1 cellular context compared by ENCODE assay signal in genomic region chr1:197675475-197676324, GRCh38.
TF ChIP-seq lines count a peak whose summit lies in the region.

No MANE protein-coding gene starts in this region.

TF ChIP-seq in GM23338, 12 proteins besides CTCF, POLR2A, EP300 and RAD21 (continued from another document):
- TF ChIP-seq ZNF462 (CRISPR knock-in tag; IDR thresholded peaks at IDR 0.05) = no peak
- TF ChIP-seq ZNF331 (CRISPR knock-in tag; IDR thresholded peaks at IDR 0.05; ENCODE audit: low read depth) = no peak
- no peak for TF ChIP-seq EZH2 (IDR thresholded peaks at IDR 0.05; ENCODE audit: low read depth, unreplicated experiment)
- TF ChIP-seq ZNF114 (CRISPR knock-in tag; IDR thresholded peaks at IDR 0.05) = no peak
- TF ChIP-seq STAT1 (IDR thresholded peaks at IDR 0.05; ENCODE audit: unreplicated experiment) = no peak
- no peak for TF ChIP-seq EZH2phosphoT487 (IDR thresholded peaks at IDR 0.05; ENCODE audit: unreplicated experiment)
- no peak for TF ChIP-seq NANOG (IDR thresholded peaks at IDR 0.05; ENCODE audit: borderline replicate concordance)
- TF ChIP-seq CREB1 (CRISPR knock-in tag; IDR thresholded peaks at IDR 0.05; ENCODE audit: low read depth) = no peak
